Comparison of ENCODE assay signal across 10 cellular contexts in genomic region chr2:158459161-158460003, GRCh38. TPM values are rescaled to one million over a fixed set of nuclear protein-coding genes. Genes with fewer than 3 reads are reported as not detected.
A peak's percentile ranks its signal among the peaks of the same experiment; 100 is the strongest.
DNase-seq lines count a peak whose midpoint lies in the region; ATAC-seq and TF ChIP-seq lines count a peak whose summit lies in the region.
"Had no signal": no experiment of that assay in that cellular context is flagged by ENCODE, and none has a peak within 500 bp of the region (broad histone marks: within the 10 kb centered on the region; RNA-seq: fewer than 3 reads in every experiment).

No MANE protein-coding gene starts in this region.

- no peak for TF ChIP-seq CTCF in RWPE2 (IDR thresholded peaks at IDR 0.05; ENCODE audit: poor library complexity, severe bottlenecking)
- TF ChIP-seq CTCF in fibroblast of pulmonary artery (IDR thresholded peaks at IDR 0.05; ENCODE audit: low read length, missing control alignments): no peak
- TF ChIP-seq CTCF in brain microvascular endothelial cell (IDR thresholded peaks at IDR 0.05; ENCODE audit: low read depth, low read length, missing control alignments): no peak

- peaks cover 10% of the 10 kb centered on the region for H3K36me3 Mint-ChIP-seq in activated CD4-positive, alpha-beta T cell treated with anti-CD3 and anti-CD28 coated beads, Interleukin-2, amount 10 ng/mL, durations not matched to agents 7 days and 5 days (ENCODE audit: low read depth)
- peaks cover 14% of the 10 kb centered on the region for H3K36me3 Mint-ChIP-seq in stimulated activated effector memory CD8-positive, alpha-beta T cell treated with anti-CD3 and anti-CD28 coated beads, Interleukin-12 subunit alpha, Interleukin-12 subunit beta, amount 100 ng/mL, for 72 hours
- H3K36me3 Mint-ChIP-seq: stimulated activated memory B cell treated with anti-CD40 and anti-IgM and Interleukin-4, amounts not matched to agents 10 μg/mL and 1 μg/mL and 100 μg/mL, for 72 hours had no signal

- H3K9me3 Mint-ChIP-seq in activated CD4-positive, alpha-beta T cell treated with anti-CD3 and anti-CD28 coated beads, Interleukin-2, amount 10 ng/mL, durations not matched to agents 7 days and 5 days: no peaks in the 10 kb centered on the region
- H3K9me3 Mint-ChIP-seq in stimulated activated effector memory CD8-positive, alpha-beta T cell treated with anti-CD3 and anti-CD28 coated beads, Interleukin-12 subunit alpha, Interleukin-12 subunit beta, amount 100 ng/mL, for 72 hours: no peaks in the 10 kb centered on the region
- H3K9me3 Mint-ChIP-seq: stimulated activated memory B cell treated with anti-CD40 and anti-IgM and Interleukin-4, amounts not matched to agents 10 μg/mL and 1 μg/mL and 100 μg/mL, for 72 hours had no signal

- peak overlapping the region; percentile 64 for H3K4me3 ChIP-seq in RWPE2 (ENCODE audit: severe bottlenecking)
- H3K4me3 ChIP-seq in fibroblast of pulmonary artery (replicated peaks; ENCODE audit: low read depth, low read length): peak overlapping the region; percentile 76
- no peak overlapping the region for H3K4me3 ChIP-seq in brain microvascular endothelial cell (ENCODE audit: low read depth, low read length)

- H3K27me3 ChIP-seq in RWPE2 (ENCODE audit: insufficient read depth, poor library complexity, severe bottlenecking): no peaks in the 10 kb centered on the region
- no peaks in the 10 kb centered on the region for H3K27me3 ChIP-seq in brain microvascular endothelial cell (replicated peaks)

- POLR2A ChIA-PET in activated CD4-positive, alpha-beta T cell treated with anti-CD3 and anti-CD28 coated beads, Interleukin-2, amount 10 ng/mL, durations not matched to agents 7 days and 5 days (lab: Charles Lee): no interaction called here

- no peak for ATAC-seq in RWPE2 (ENCODE audit: low read depth)
- no peak for ATAC-seq in stimulated activated effector memory CD8-positive, alpha-beta T cell treated with anti-CD3 and anti-CD28 coated beads, Interleukin-12 subunit alpha, Interleukin-12 subunit beta, amount 100 ng/mL, for 72 hours
- no peak for ATAC-seq in HG02970 (IDR thresholded peaks at IDR 0.05; ENCODE audit: low FRiP score, unreplicated experiment)
- ATAC-seq: stimulated activated memory B cell treated with anti-CD40 and anti-IgM and Interleukin-4, amounts not matched to agents 10 μg/mL and 1 μg/mL and 100 μg/mL, for 72 hours had no signal

- CTCF ChIA-PET in activated CD4-positive, alpha-beta T cell treated with anti-CD3 and anti-CD28 coated beads, Interleukin-2, amount 10 ng/mL, durations not matched to agents 7 days and 5 days (lab: Charles Lee): interaction anchor here (0.7 to 1.5 kb wide), 2 partner anchors 14 to 81 kb away, joined by 3 read pairs; no protein-coding TSS in a partner anchor

- H3K4me3 Mint-ChIP-seq in activated CD4-positive, alpha-beta T cell treated with anti-CD3 and anti-CD28 coated beads, Interleukin-2, amount 10 ng/mL, durations not matched to agents 7 days and 5 days: peak overlapping the region; percentile 93
- H3K4me3 Mint-ChIP-seq in stimulated activated effector memory CD8-positive, alpha-beta T cell treated with anti-CD3 and anti-CD28 coated beads, Interleukin-12 subunit alpha, Interleukin-12 subunit beta, amount 100 ng/mL, for 72 hours: peak overlapping the region; percentile 89

- H3K27ac ChIP-seq in RWPE2 (ENCODE audit: poor library complexity, severe bottlenecking) (peak overlapping the region; percentile 82), brain microvascular endothelial cell (no peak overlapping the region)

- in situ Hi-C loops in brain microvascular endothelial cell (cut with HindIII; ENCODE audit: low pct_ligation_motif_present, low sequenced_read_pairs): no loop called here

- no peaks in the 10 kb centered on the region for H3K9me3 ChIP-seq in RWPE2 (ENCODE audit: severe bottlenecking)

- H3K36me3 ChIP-seq in RWPE2 (ENCODE audit: low read depth) (peaks cover 8% of the 10 kb centered on the region), brain microvascular endothelial cell (replicated peaks) (no peaks in the 10 kb centered on the region)

- peaks cover 15% of the 10 kb centered on the region for H3K27me3 Mint-ChIP-seq in activated CD4-positive, alpha-beta T cell treated with anti-CD3 and anti-CD28 coated beads, Interleukin-2, amount 10 ng/mL, durations not matched to agents 7 days and 5 days

- H3K4me1 ChIP-seq in RWPE2 (ENCODE audit: insufficient read depth, poor library complexity, severe bottlenecking): peaks cover 18% of the 10 kb centered on the region

- DNase-seq in activated CD4-positive, alpha-beta T cell treated with anti-CD3 and anti-CD28 coated beads, Interleukin-2, amount 10 ng/mL, durations not matched to agents 7 days and 5 days: no peak
- no peak for DNase-seq in activated CD4-positive, alpha-beta T cell treated with anti-CD3 and anti-CD28 coated beads for 4 hours
- DNase-seq in RWPE2 (ENCODE audit: low spot score): no peak
- peak; percentile 11 for DNase-seq in fibroblast of pulmonary artery (ENCODE audit: low read depth)
- no peak for DNase-seq in stimulated activated effector memory CD8-positive, alpha-beta T cell treated with anti-CD3 and anti-CD28 coated beads, Interleukin-12 subunit alpha, Interleukin-12 subunit beta, amount 100 ng/mL, for 72 hours (ENCODE audit: low spot score in 2 of 2)
- no peak for DNase-seq in brain microvascular endothelial cell
- DNase-seq in activated T-cell treated with anti-CD3 and anti-CD28 coated beads, Interleukin-2, amount 50 U/mL, for 1 hour: no peak
- DNase-seq: NCI-H345 had no signal

- H3K4me1 Mint-ChIP-seq in activated CD4-positive, alpha-beta T cell treated with anti-CD3 and anti-CD28 coated beads, Interleukin-2, amount 10 ng/mL, durations not matched to agents 7 days and 5 days: peaks cover 24% of the 10 kb centered on the region
- peaks cover 22% of the 10 kb centered on the region for H3K4me1 Mint-ChIP-seq in stimulated activated effector memory CD8-positive, alpha-beta T cell treated with anti-CD3 and anti-CD28 coated beads, Interleukin-12 subunit alpha, Interleukin-12 subunit beta, amount 100 ng/mL, for 72 hours

- H3K27ac Mint-ChIP-seq in activated CD4-positive, alpha-beta T cell treated with anti-CD3 and anti-CD28 coated beads, Interleukin-2, amount 10 ng/mL, durations not matched to agents 7 days and 5 days: no peak overlapping the region
- peak overlapping the region; percentile 15 for H3K27ac Mint-ChIP-seq in stimulated activated effector memory CD8-positive, alpha-beta T cell treated with anti-CD3 and anti-CD28 coated beads, Interleukin-12 subunit alpha, Interleukin-12 subunit beta, amount 100 ng/mL, for 72 hours

RNA-seq across cellular contexts. Expression of gene PKP4, which starts 2.6 kb away (rescaled TPM):
- total RNA-seq in activated CD4-positive, alpha-beta T cell treated with anti-CD3 and anti-CD28 coated beads, Interleukin-2, amount 10 ng/mL, durations not matched to agents 7 days and 5 days: 10 to 100 TPM; 36.3 to 43.1 TPM

RNA-seq across cellular contexts. Expression of gene CCDC148, which starts 2.8 kb away (rescaled TPM):
- under 1 TPM in 1 of 2 experiments, not detected in 1; 0.15 TPM for total RNA-seq in activated CD4-positive, alpha-beta T cell treated with anti-CD3 and anti-CD28 coated beads, Interleukin-2, amount 10 ng/mL, durations not matched to agents 7 days and 5 days
